In the genomic region with DNA sequence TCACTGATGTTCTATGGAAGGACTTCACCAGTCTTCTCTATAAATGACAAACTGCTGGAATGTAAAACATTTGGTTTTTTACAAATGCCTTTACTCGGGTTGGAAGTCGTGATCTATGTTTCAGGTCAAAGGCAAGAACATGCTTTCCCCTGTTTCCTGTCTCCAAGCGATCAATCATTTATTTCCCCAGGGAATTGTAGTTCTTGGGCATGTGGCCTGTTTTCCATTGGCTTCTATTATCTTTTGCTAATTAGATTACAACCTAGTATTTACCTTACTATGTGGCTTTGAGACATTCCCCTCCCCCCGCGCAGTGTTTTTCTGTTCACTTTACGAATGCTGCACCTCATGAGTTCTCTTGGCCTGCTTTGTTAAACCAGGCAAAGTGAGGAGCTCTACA, we compare ENCODE assay signal across 25 cellular contexts.
DNase-seq lines count a peak whose midpoint lies in the region; ATAC-seq and TF ChIP-seq lines count a peak whose summit lies in the region.
"Had no signal": no experiment of that assay in that cellular context is flagged by ENCODE, and none has a peak within 500 bp of the region (broad histone marks: within the 10 kb centered on the region; RNA-seq: fewer than 3 reads in every experiment).

No MANE protein-coding gene starts in this region.

- peak overlapping the region; percentile 69 for H2AFZ ChIP-seq in smooth muscle cell (ENCODE audit: low read depth)
- no peak overlapping the region for H2AFZ ChIP-seq in GM23338

- H3K27me3 Mint-ChIP-seq in neural crest cell (ENCODE audit: low read depth) = no peaks in the 10 kb centered on the region
- H3K27me3 Mint-ChIP-seq in GM23338 (ENCODE audit: insufficient read depth, low read depth, poor library complexity) = no peaks in the 10 kb centered on the region

- H3K4me2 ChIP-seq in smooth muscle cell (peak overlapping the region; percentile 40), GM23338 (no peak overlapping the region)
- H3K4me2 ChIP-seq: A549 had no signal

- H3K27ac Mint-ChIP-seq in neural crest cell (ENCODE audit: unreplicated experiment) (peak overlapping the region; percentile 45), GM23338 (no peak overlapping the region)
- H3K27ac Mint-ChIP-seq: CD8-positive, alpha-beta T cell had no signal

- H3K4me3 ChIP-seq in smooth muscle cell = no peak overlapping the region
- H3K4me3 ChIP-seq in ovary = no peak overlapping the region
- no peak overlapping the region for H3K4me3 ChIP-seq in stomach
- H3K4me3 ChIP-seq in GM23338 = no peak overlapping the region
- H3K4me3 ChIP-seq: A549, SJSA1 had no signal

- peaks cover 17% of the 10 kb centered on the region for H3K4me1 ChIP-seq in smooth muscle cell (ENCODE audit: low read depth)
- no peaks in the 10 kb centered on the region for H3K4me1 ChIP-seq in ovary (ENCODE audit: insufficient read depth)
- no peaks in the 10 kb centered on the region for H3K4me1 ChIP-seq in stomach
- peaks cover 18% of the 10 kb centered on the region; the same call in 1 of the 2 replicates for H3K4me1 ChIP-seq in GM23338 (ENCODE audit: insufficient read depth)
- H3K4me1 ChIP-seq: A549, Caco-2, SJSA1 had no signal

- H4K20me1 ChIP-seq in smooth muscle cell (ENCODE audit: low read depth) (no peaks in the 10 kb centered on the region), GM23338 (replicated peaks; ENCODE audit: insufficient read depth) (no peaks in the 10 kb centered on the region)

- H3K36me3 ChIP-seq in smooth muscle cell (ENCODE audit: low read depth) (no peaks in the 10 kb centered on the region), ovary (no peaks in the 10 kb centered on the region), stomach (no peaks in the 10 kb centered on the region), GM23338 (ENCODE audit: insufficient read depth) (no peaks in the 10 kb centered on the region)
- H3K36me3 ChIP-seq: SJSA1 had no signal

- peak; percentile 65 for DNase-seq in NCI-H82 treated with DMSO at 0.1 percent for 48 hours (lab: John Stamatoyannopoulos, UW; ENCODE audit: unreplicated experiment)
- peak; percentile 55 for DNase-seq in left kidney (ENCODE audit: low read depth, low spot score)
- no peak for DNase-seq in neural crest cell (ENCODE audit: low read depth, low spot score)
- DNase-seq in smooth muscle cell (lab: John Stamatoyannopoulos, UW; ENCODE audit: unreplicated experiment) = no peak
- DNase-seq in ovary = no peak
- DNase-seq in stomach = no peak
- no peak for DNase-seq in GM23338 (ENCODE audit: low spot score)
- DNase-seq: AML-193; Caco-2; CD8-positive, alpha-beta T cell; GF-D8; H7; NCI-H1092; NCI-H1417 treated with DMSO at 0.1 percent for 48 hours; NCI-H1694 treated with DMSO at 0.1 percent for 48 hours; NCI-H2081 treated with DMSO at 0.1 percent for 48 hours; NCI-H2171; NCI-H226; NCI-H510A; NK-92 treated with Interleukin-12 subunit alpha and Interleukin-12 subunit beta, amount 100 ng/mL, for 24 hours; PC-3 had no signal

- 63% methylated on average over 6 of the region's 6 CpGs for WGBS in smooth muscle cell (ENCODE audit: low lambda C conversion rate)
- 57 to 67% (median 60%) methylated on average over 6 of the region's 6 CpGs for WGBS in ovary, 3 donors
- 65 to 81% (median 69%) methylated on average over 6 of the region's 6 CpGs for WGBS in stomach, 5 donors

- no peaks in the 10 kb centered on the region for H3K9me2 ChIP-seq in GM23338 (ENCODE audit: insufficient read depth)

- peaks cover 27% of the 10 kb centered on the region for H3K4me1 Mint-ChIP-seq in neural crest cell
- H3K4me1 Mint-ChIP-seq in GM23338 = peaks cover 29% of the 10 kb centered on the region

- H3K27me3 ChIP-seq in smooth muscle cell (ENCODE audit: low read depth) (no peaks in the 10 kb centered on the region), ovary (no peaks in the 10 kb centered on the region), stomach (no peaks in the 10 kb centered on the region), GM23338 (ENCODE audit: insufficient read depth) (no peaks in the 10 kb centered on the region)
- H3K27me3 ChIP-seq: SJSA1 had no signal

- ATAC-seq in GM23338 = no peak
- ATAC-seq: A549; CD8-positive, alpha-beta T cell; PC-3; Right ventricle myocardium inferior had no signal

- intact Hi-C loops in ovary (cut with DNase I) (no loop called here), stomach (cut with DNase I; ENCODE audit: low total_unique reads) (no loop called here)

- peak overlapping the region; percentile 75 for H3K27ac ChIP-seq in smooth muscle cell (ENCODE audit: low read depth)
- H3K27ac ChIP-seq in ovary = no peak overlapping the region
- H3K27ac ChIP-seq in stomach = no peak overlapping the region
- no peak overlapping the region for H3K27ac ChIP-seq in GM23338 (ENCODE audit: low read depth)
- H3K27ac ChIP-seq: A549, C4-2B, SJSA1 had no signal

- no peak for TF ChIP-seq CTCF in neural crest cell (conservative IDR thresholded peaks at IDR 0.05)
- no peak for TF ChIP-seq CTCF in smooth muscle cell (IDR thresholded peaks at IDR 0.05; ENCODE audit: borderline replicate concordance, insufficient read depth, poor library complexity, severe bottlenecking)
- no peak for TF ChIP-seq CTCF in ovary (IDR thresholded peaks at IDR 0.05)
- no peak for TF ChIP-seq CTCF in stomach (IDR thresholded peaks at IDR 0.05)
- TF ChIP-seq CTCF in GM23338 (conservative IDR thresholded peaks at IDR 0.05; ENCODE audit: low read depth in 2 of 2) = no peak

- H3K9ac ChIP-seq in smooth muscle cell (ENCODE audit: low read depth) = no peak overlapping the region

- H3K36me3 Mint-ChIP-seq in neural crest cell (ENCODE audit: low read depth) = no peaks in the 10 kb centered on the region
- H3K36me3 Mint-ChIP-seq in GM23338 (ENCODE audit: low read depth) = no peaks in the 10 kb centered on the region
- H3K36me3 Mint-ChIP-seq: CD8-positive, alpha-beta T cell had no signal

- H3K4me3 Mint-ChIP-seq in neural crest cell (no peak overlapping the region), GM23338 (no peak overlapping the region)
- H3K4me3 Mint-ChIP-seq: CD8-positive, alpha-beta T cell had no signal

- TF ChIP-seq POLR2A in ovary (IDR thresholded peaks at IDR 0.05) (no peak), stomach (IDR thresholded peaks at IDR 0.05) (no peak)

- H3K9me3 Mint-ChIP-seq in neural crest cell = peaks cover 2% of the 10 kb centered on the region
- H3K9me3 Mint-ChIP-seq in GM23338 = no peaks in the 10 kb centered on the region

- TF ChIP-seq EP300 in ovary (IDR thresholded peaks at IDR 0.05) (no peak), stomach (IDR thresholded peaks at IDR 0.05) (no peak)

- H3F3A ChIP-seq in smooth muscle cell (ENCODE audit: low read depth) (no peaks in the 10 kb centered on the region), GM23338 (replicated peaks; ENCODE audit: low read depth) (no peaks in the 10 kb centered on the region)

- H3K79me2 ChIP-seq in smooth muscle cell (ENCODE audit: low read depth) (no peaks in the 10 kb centered on the region), GM23338 (replicated peaks; ENCODE audit: insufficient read depth) (no peaks in the 10 kb centered on the region)

- H3K9me3 ChIP-seq in smooth muscle cell (replicated peaks; ENCODE audit: low read depth) = no peaks in the 10 kb centered on the region
- H3K9me3 ChIP-seq in ovary = no peaks in the 10 kb centered on the region
- no peaks in the 10 kb centered on the region for H3K9me3 ChIP-seq in stomach
- H3K9me3 ChIP-seq: Caco-2, SJSA1 had no signal

TF ChIP-seq in GM23338, 12 proteins besides CTCF, POLR2A, EP300 and RAD21 (continues in another document):
- TF ChIP-seq, protein P1, sequence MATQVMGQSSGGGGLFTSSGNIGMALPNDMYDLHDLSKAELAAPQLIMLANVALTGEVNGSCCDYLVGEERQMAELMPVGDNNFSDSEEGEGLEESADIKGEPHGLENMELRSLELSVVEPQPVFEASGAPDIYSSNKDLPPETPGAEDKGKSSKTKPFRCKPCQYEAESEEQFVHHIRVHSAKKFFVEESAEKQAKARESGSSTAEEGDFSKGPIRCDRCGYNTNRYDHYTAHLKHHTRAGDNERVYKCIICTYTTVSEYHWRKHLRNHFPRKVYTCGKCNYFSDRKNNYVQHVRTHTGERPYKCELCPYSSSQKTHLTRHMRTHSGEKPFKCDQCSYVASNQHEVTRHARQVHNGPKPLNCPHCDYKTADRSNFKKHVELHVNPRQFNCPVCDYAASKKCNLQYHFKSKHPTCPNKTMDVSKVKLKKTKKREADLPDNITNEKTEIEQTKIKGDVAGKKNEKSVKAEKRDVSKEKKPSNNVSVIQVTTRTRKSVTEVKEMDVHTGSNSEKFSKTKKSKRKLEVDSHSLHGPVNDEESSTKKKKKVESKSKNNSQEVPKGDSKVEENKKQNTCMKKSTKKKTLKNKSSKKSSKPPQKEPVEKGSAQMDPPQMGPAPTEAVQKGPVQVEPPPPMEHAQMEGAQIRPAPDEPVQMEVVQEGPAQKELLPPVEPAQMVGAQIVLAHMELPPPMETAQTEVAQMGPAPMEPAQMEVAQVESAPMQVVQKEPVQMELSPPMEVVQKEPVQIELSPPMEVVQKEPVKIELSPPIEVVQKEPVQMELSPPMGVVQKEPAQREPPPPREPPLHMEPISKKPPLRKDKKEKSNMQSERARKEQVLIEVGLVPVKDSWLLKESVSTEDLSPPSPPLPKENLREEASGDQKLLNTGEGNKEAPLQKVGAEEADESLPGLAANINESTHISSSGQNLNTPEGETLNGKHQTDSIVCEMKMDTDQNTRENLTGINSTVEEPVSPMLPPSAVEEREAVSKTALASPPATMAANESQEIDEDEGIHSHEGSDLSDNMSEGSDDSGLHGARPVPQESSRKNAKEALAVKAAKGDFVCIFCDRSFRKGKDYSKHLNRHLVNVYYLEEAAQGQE (IDR thresholded peaks at IDR 0.05; ENCODE audit: unreplicated experiment) = no peak
- TF ChIP-seq ZNF114 (CRISPR knock-in tag; IDR thresholded peaks at IDR 0.05) (no peak), POLR2AphosphoS5 (IDR thresholded peaks at IDR 0.05; ENCODE audit: low read depth) (no peak), EZH2phosphoT487 (IDR thresholded peaks at IDR 0.05; ENCODE audit: unreplicated experiment) (no peak), CREB1 (CRISPR knock-in tag; IDR thresholded peaks at IDR 0.05; ENCODE audit: low read depth) (no peak), ZNF331 (CRISPR knock-in tag; IDR thresholded peaks at IDR 0.05; ENCODE audit: low read depth) (no peak), STAT1 (IDR thresholded peaks at IDR 0.05; ENCODE audit: unreplicated experiment) (no peak), JUNB (IDR thresholded peaks at IDR 0.05; ENCODE audit: unreplicated experiment) (no peak)
- TF ChIP-seq, protein P2, sequence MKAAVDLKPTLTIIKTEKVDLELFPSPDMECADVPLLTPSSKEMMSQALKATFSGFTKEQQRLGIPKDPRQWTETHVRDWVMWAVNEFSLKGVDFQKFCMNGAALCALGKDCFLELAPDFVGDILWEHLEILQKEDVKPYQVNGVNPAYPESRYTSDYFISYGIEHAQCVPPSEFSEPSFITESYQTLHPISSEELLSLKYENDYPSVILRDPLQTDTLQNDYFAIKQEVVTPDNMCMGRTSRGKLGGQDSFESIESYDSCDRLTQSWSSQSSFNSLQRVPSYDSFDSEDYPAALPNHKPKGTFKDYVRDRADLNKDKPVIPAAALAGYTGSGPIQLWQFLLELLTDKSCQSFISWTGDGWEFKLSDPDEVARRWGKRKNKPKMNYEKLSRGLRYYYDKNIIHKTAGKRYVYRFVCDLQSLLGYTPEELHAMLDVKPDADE (IDR thresholded peaks at IDR 0.05) = no peak

Comparison
In these comparisons a context has a peak if more than half of its experiments do, and no peak if none do; other contexts are left out.
1. DNase-seq: peak in NCI-H82 treated with DMSO at 0.1 percent for 48 hours (single experiment) and left kidney (single experiment); none in neural crest cell (single experiment), smooth muscle cell (single experiment), ovary (0 of 5), stomach (single experiment) and GM23338 (single experiment).